Comparison of ENCODE assay signal across 9 cellular contexts in the genomic region with DNA sequence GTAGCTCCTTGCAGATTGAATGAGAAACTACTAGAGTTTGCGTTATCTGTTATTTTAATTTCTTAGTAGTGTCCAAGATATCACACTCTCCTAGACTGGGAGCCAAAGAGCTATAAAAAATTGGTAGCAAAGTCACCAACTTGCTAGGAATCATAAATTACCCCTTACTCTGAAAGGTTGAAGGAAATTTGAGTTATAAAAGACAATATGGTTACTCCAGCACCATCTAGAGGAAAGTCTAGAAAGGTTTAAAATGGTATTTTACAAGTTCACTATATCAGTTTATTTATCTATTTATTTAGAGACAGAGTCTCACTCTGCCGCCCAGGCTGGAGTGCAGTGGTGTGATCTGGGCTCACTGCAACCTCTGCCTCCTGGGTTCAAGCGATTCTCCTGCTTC.
A peak's percentile ranks its signal among the peaks of the same experiment; 100 is the strongest.
DNase-seq lines count a peak whose midpoint lies in the region; ATAC-seq, FAIRE-seq and TF ChIP-seq lines count a peak whose summit lies in the region.
"Had no signal": no experiment of that assay in that cellular context is flagged by ENCODE, and none has a peak within 500 bp of the region (broad histone marks: within the 10 kb centered on the region; RNA-seq: fewer than 3 reads in every experiment).

No MANE protein-coding gene starts in this region.

- peaks cover 48% of the 10 kb centered on the region for H3K4me1 ChIP-seq in CD4-positive, alpha-beta memory T cell (ENCODE audit: insufficient read depth, low read length)
- H3K4me1 ChIP-seq in KMS-11 (ENCODE audit: low read depth, poor library complexity, severe bottlenecking) (peaks cover 78% of the 10 kb centered on the region), astrocyte (ENCODE audit: insufficient read depth, low read length) (no peaks in the 10 kb centered on the region)

- no peak overlapping the region for H3K27ac ChIP-seq in CD4-positive, alpha-beta memory T cell (ENCODE audit: low read depth, low read length)
- H3K27ac ChIP-seq in KMS-11 (no peak overlapping the region; the same call in 1 of the 2 replicates), astrocyte (ENCODE audit: low read depth, low read length) (no peak overlapping the region)

- peak overlapping the region; percentile 13; the same call in 1 of the 2 replicates for H3K4me2 ChIP-seq in KMS-11
- no peak overlapping the region for H3K4me2 ChIP-seq in astrocyte (ENCODE audit: low read length)

- peak overlapping the region in 4 of 7 donors; percentile 12 to 87 (median 44) for H3K27ac Mint-ChIP-seq in CD4-positive, alpha-beta memory T cell
- H3K27ac Mint-ChIP-seq in astrocyte (ENCODE audit: unreplicated experiment) (no peak overlapping the region), mesothelial cell of epicardium (no peak overlapping the region)
- no peak overlapping the region for H3K27ac Mint-ChIP-seq in activated CD8-positive, alpha-beta memory T cell treated with anti-CD3 and anti-CD28 coated beads, Interleukin-2, amount 10 ng/mL, durations not matched to agents 7 days and 5 days

- no peaks in the 10 kb centered on the region for H3K27me3 Mint-ChIP-seq in CD4-positive, alpha-beta memory T cell
- no peaks in the 10 kb centered on the region for H3K27me3 Mint-ChIP-seq in astrocyte (ENCODE audit: low read depth, unreplicated experiment)
- H3K27me3 Mint-ChIP-seq in activated CD8-positive, alpha-beta memory T cell treated with anti-CD3 and anti-CD28 coated beads, Interleukin-2, amount 10 ng/mL, durations not matched to agents 7 days and 5 days, result no peaks in the 10 kb centered on the region
- H3K27me3 Mint-ChIP-seq in mesothelial cell of epicardium (ENCODE audit: low read depth), result no peaks in the 10 kb centered on the region

- H3K27me3 ChIP-seq in CD4-positive, alpha-beta memory T cell (ENCODE audit: insufficient read depth, low read length), result no peaks in the 10 kb centered on the region
- H3K27me3 ChIP-seq in KMS-11 (ENCODE audit: insufficient read depth, low read depth) (no peaks in the 10 kb centered on the region), astrocyte (ENCODE audit: insufficient read depth, low read length) (no peaks in the 10 kb centered on the region)

- DNase-seq in CD4-positive, alpha-beta memory T cell, result peak in 4 of 5 donors; percentile 16 to 29 (median 22)
- DNase-seq in astrocyte (ENCODE audit: low read depth), result no peak
- DNase-seq in myocyte (ENCODE audit: low read depth), result peak; percentile 18
- no peak for DNase-seq in activated CD8-positive, alpha-beta memory T cell treated with anti-CD3 and anti-CD28 coated beads, Interleukin-2, amount 10 ng/mL, durations not matched to agents 7 days and 5 days
- DNase-seq in mesothelial cell of epicardium (ENCODE audit: low spot score in 2 of 2, unreplicated experiment in 2 of 2), result no peak
- DNase-seq: activated CD4-positive, alpha-beta T cell treated with anti-CD3 and anti-CD28 coated beads, Interleukin-2, amount 50 U/mL, for 4 hours had no signal

- peaks cover 0 to 3% (median 0%) of the 10 kb centered on the region in 8 donors for H3K9me3 Mint-ChIP-seq in CD4-positive, alpha-beta memory T cell
- no peaks in the 10 kb centered on the region for H3K9me3 Mint-ChIP-seq in astrocyte (ENCODE audit: unreplicated experiment)
- no peaks in the 10 kb centered on the region for H3K9me3 Mint-ChIP-seq in activated CD8-positive, alpha-beta memory T cell treated with anti-CD3 and anti-CD28 coated beads, Interleukin-2, amount 10 ng/mL, durations not matched to agents 7 days and 5 days (ENCODE audit: low read depth)
- H3K9me3 Mint-ChIP-seq in mesothelial cell of epicardium, result no peaks in the 10 kb centered on the region

- peaks cover 24 to 44% (median 35%) of the 10 kb centered on the region in 4 donors for H3K4me1 Mint-ChIP-seq in CD4-positive, alpha-beta memory T cell
- peaks cover 6% of the 10 kb centered on the region for H3K4me1 Mint-ChIP-seq in astrocyte (ENCODE audit: low read depth, unreplicated experiment)
- H3K4me1 Mint-ChIP-seq in activated CD8-positive, alpha-beta memory T cell treated with anti-CD3 and anti-CD28 coated beads, Interleukin-2, amount 10 ng/mL, durations not matched to agents 7 days and 5 days, result peaks cover 21% of the 10 kb centered on the region
- H3K4me1 Mint-ChIP-seq in mesothelial cell of epicardium, result peaks cover 18% of the 10 kb centered on the region

- H3K4me3 ChIP-seq in CD4-positive, alpha-beta memory T cell (ENCODE audit: low read length in 2 of 2), result no peak overlapping the region
- H3K4me3 ChIP-seq in KMS-11 (IDR thresholded peaks at IDR 0.05; ENCODE audit: insufficient read depth, low read depth, low read length) (no peak overlapping the region), astrocyte (ENCODE audit: insufficient read depth, low read depth, low read length) (no peak overlapping the region)

- no peak for FAIRE-seq in astrocyte (lab: Jason Lieb, UNC)

- ATAC-seq in activated CD8-positive, alpha-beta memory T cell treated with anti-CD3 and anti-CD28 coated beads, Interleukin-2, amount 10 ng/mL, durations not matched to agents 7 days and 5 days, result no peak
- ATAC-seq in HG02678 (IDR thresholded peaks at IDR 0.05; ENCODE audit: unreplicated experiment), result no peak
- no peak for ATAC-seq in HG03442 (IDR thresholded peaks at IDR 0.05; ENCODE audit: unreplicated experiment)

- H3K9me3 ChIP-seq in CD4-positive, alpha-beta memory T cell (ENCODE audit: control insufficient read depth in 1 of 2, low read length in 2 of 2), result no peaks in the 10 kb centered on the region
- no peaks in the 10 kb centered on the region for H3K9me3 ChIP-seq in astrocyte (ENCODE audit: insufficient read depth, low read depth, low read length)

- H3K79me2 ChIP-seq in KMS-11 (ENCODE audit: insufficient read depth, low read depth), result peaks cover 73% of the 10 kb centered on the region; the same call in 1 of the 2 replicates
- peaks cover 17% of the 10 kb centered on the region for H3K79me2 ChIP-seq in astrocyte (ENCODE audit: insufficient read depth, low read length)

- CTCF ChIA-PET in CD4-positive, alpha-beta memory T cell (lab: Charles Lee; ENCODE audit: partially characterized antibody), result interaction anchor here (0.6 to 4.4 kb wide), 40 partner anchors 10 to 319 kb away, joined by 3 to 105 read pairs (median 4); a partner anchor contains a TSS
- CTCF ChIA-PET in activated CD8-positive, alpha-beta memory T cell treated with anti-CD3 and anti-CD28 coated beads, Interleukin-2, amount 10 ng/mL, durations not matched to agents 7 days and 5 days (lab: Charles Lee), result interaction anchor here (0.7 to 3.9 kb wide), 25 partner anchors 10 to 421 kb away, joined by 3 to 34 read pairs (median 4); a partner anchor contains a TSS

- intact Hi-C loops in CD4-positive, alpha-beta memory T cell (cut with micrococcal nuclease), result loop anchor here (5.0 to 10.0 kb wide), 3 partner anchors 56 to 489 kb away; a partner anchor contains a TSS

- no peak overlapping the region for H3K9ac ChIP-seq in KMS-11
- H3K9ac ChIP-seq in astrocyte (ENCODE audit: low read length), result no peak overlapping the region

- POLR2A ChIA-PET in CD4-positive, alpha-beta memory T cell (lab: Charles Lee; ENCODE audit: partially characterized antibody), result interaction anchor here (0.8 to 3.8 kb wide), 5 partner anchors 10 to 319 kb away, joined by 3 to 24 read pairs (median 3); no protein-coding TSS in a partner anchor

- H4K20me1 ChIP-seq in KMS-11 (ENCODE audit: insufficient read depth) (no peaks in the 10 kb centered on the region), astrocyte (ENCODE audit: insufficient read depth, low read length) (peaks cover 34% of the 10 kb centered on the region)

- no peak overlapping the region for H2AFZ ChIP-seq in KMS-11 (ENCODE audit: low read depth)
- H2AFZ ChIP-seq in astrocyte (ENCODE audit: low read depth, low read length), result no peak overlapping the region

- TF ChIP-seq CTCF in KMS-11 (conservative IDR thresholded peaks at IDR 0.05; ENCODE audit: low read depth, low read length), result peak; percentile 26; the same call in 1 of the 2 replicates
- TF ChIP-seq CTCF in astrocyte (IDR thresholded peaks at IDR 0.05; ENCODE audit: insufficient read depth, low read depth, low read length), result peak; percentile 13
- TF ChIP-seq CTCF in mesothelial cell of epicardium (IDR thresholded peaks at IDR 0.05; ENCODE audit: unreplicated experiment), result no peak

- H3K4me3 Mint-ChIP-seq in CD4-positive, alpha-beta memory T cell, result peak overlapping the region in 1 of 8 donors; percentile 74
- H3K4me3 Mint-ChIP-seq in astrocyte (ENCODE audit: unreplicated experiment) (no peak overlapping the region), mesothelial cell of epicardium (no peak overlapping the region)
- H3K4me3 Mint-ChIP-seq in activated CD8-positive, alpha-beta memory T cell treated with anti-CD3 and anti-CD28 coated beads, Interleukin-2, amount 10 ng/mL, durations not matched to agents 7 days and 5 days, result no peak overlapping the region

- no peaks in the 10 kb centered on the region for H3K36me3 ChIP-seq in CD4-positive, alpha-beta memory T cell (ENCODE audit: insufficient read depth, low read length)
- H3K36me3 ChIP-seq in KMS-11 (ENCODE audit: insufficient read depth), result no peaks in the 10 kb centered on the region
- no peaks in the 10 kb centered on the region for H3K36me3 ChIP-seq in astrocyte (ENCODE audit: insufficient read depth, low read length)

- H3K36me3 Mint-ChIP-seq in CD4-positive, alpha-beta memory T cell, result peaks cover 6 to 7% of the 10 kb centered on the region in 2 donors
- peaks cover 8% of the 10 kb centered on the region for H3K36me3 Mint-ChIP-seq in astrocyte (ENCODE audit: low read depth, unreplicated experiment)
- H3K36me3 Mint-ChIP-seq in activated CD8-positive, alpha-beta memory T cell treated with anti-CD3 and anti-CD28 coated beads, Interleukin-2, amount 10 ng/mL, durations not matched to agents 7 days and 5 days, result peaks cover 3% of the 10 kb centered on the region
- H3K36me3 Mint-ChIP-seq in mesothelial cell of epicardium, result peaks cover 4% of the 10 kb centered on the region

Comparison
In these comparisons a context has a peak if more than half of its experiments do, and no peak if none do; other contexts are left out.
1. DNase-seq: peak in CD4-positive, alpha-beta memory T cell (4 of 5) and myocyte (single experiment); none in astrocyte (single experiment), activated CD8-positive, alpha-beta memory T cell treated with anti-CD3 and anti-CD28 coated beads, Interleukin-2, amount 10 ng/mL, durations not matched to agents 7 days and 5 days (single experiment) and mesothelial cell of epicardium (0 of 2).
2. H3K27ac Mint-ChIP-seq: peak in CD4-positive, alpha-beta memory T cell (4 of 7); none in astrocyte (single experiment), activated CD8-positive, alpha-beta memory T cell treated with anti-CD3 and anti-CD28 coated beads, Interleukin-2, amount 10 ng/mL, durations not matched to agents 7 days and 5 days (single experiment) and mesothelial cell of epicardium (single experiment).